In genomic region chr11:72599325-72600117, GRCh38 we compare ENCODE assay signal across 15 cellular contexts.
DNase-seq lines count a peak whose midpoint lies in the region; ATAC-seq, FAIRE-seq and TF ChIP-seq lines count a peak whose summit lies in the region.
"Had no signal": no experiment of that assay in that cellular context is flagged by ENCODE, and none has a peak within 500 bp of the region (broad histone marks: within the 10 kb centered on the region; RNA-seq: fewer than 3 reads in every experiment).

No MANE protein-coding gene starts in this region.

- H3K36me3 ChIP-seq in mammary epithelial cell (ENCODE audit: insufficient read depth, low read length) (no peaks in the 10 kb centered on the region), PC-9 (ENCODE audit: low read depth) (no peaks in the 10 kb centered on the region), endodermal cell (ENCODE audit: control insufficient read depth, insufficient read depth, low read length) (no peaks in the 10 kb centered on the region), MG63 (no peaks in the 10 kb centered on the region)
- H3K36me3 ChIP-seq: right lobe of liver, uterus had no signal

- no peaks in the 10 kb centered on the region for H3K79me2 ChIP-seq in mammary epithelial cell (ENCODE audit: insufficient read depth, low read length)
- no peaks in the 10 kb centered on the region for H3K79me2 ChIP-seq in PC-9 (ENCODE audit: low read depth)

- H2AFZ ChIP-seq in mammary epithelial cell (ENCODE audit: low read depth, low read length) = no peak overlapping the region
- H2AFZ ChIP-seq in PC-9 = no peak overlapping the region

- H4K20me1 ChIP-seq in mammary epithelial cell (ENCODE audit: insufficient read depth, low read length) = no peaks in the 10 kb centered on the region
- no peaks in the 10 kb centered on the region for H4K20me1 ChIP-seq in PC-9 (ENCODE audit: insufficient read depth)

- H3K36me3 Mint-ChIP-seq in MCF 10A (ENCODE audit: insufficient read depth, unreplicated experiment) = no peaks in the 10 kb centered on the region
- H3K36me3 Mint-ChIP-seq in endodermal cell (ENCODE audit: low read depth) = no peaks in the 10 kb centered on the region

- BruUV-seq in MCF 10A (replicated peaks; lab: Mats Ljungman, UMichigan) (no TSS peak), mammary epithelial cell (replicated peaks; lab: Mats Ljungman, UMichigan) (no TSS peak), PC-9 (replicated peaks; lab: Mats Ljungman, UMichigan) (no TSS peak)

- CTCF ChIA-PET in MCF 10A (lab: Yijun Ruan, JAX) (interaction anchor here (0.7 kb wide), 1 partner anchor 10 kb away, joined by 4 read pairs; no protein-coding TSS in a partner anchor), mammary epithelial cell (lab: Charles Lee; ENCODE audit: low non-redundant PET) (no interaction called here), PC-9 (lab: Charles Lee) (interaction anchor here (0.6 to 2.3 kb wide), 5 partner anchors 13 to 578 kb away, joined by 4 to 14 read pairs (median 5); no protein-coding TSS in a partner anchor)

- H3K27me3 ChIP-seq in mammary epithelial cell (ENCODE audit: insufficient read depth, low read length) = no peaks in the 10 kb centered on the region
- no peaks in the 10 kb centered on the region for H3K27me3 ChIP-seq in PC-9 (ENCODE audit: insufficient read depth, low read depth)
- peaks cover 3% of the 10 kb centered on the region for H3K27me3 ChIP-seq in endodermal cell (ENCODE audit: control insufficient read depth, insufficient read depth, low read length, poor library complexity, severe bottlenecking)
- H3K27me3 ChIP-seq in MG63 = no peaks in the 10 kb centered on the region; the same call in 1 of the 2 replicates
- H3K27me3 ChIP-seq: right lobe of liver, uterus had no signal

- H3K4me1 ChIP-seq in mammary epithelial cell (ENCODE audit: insufficient read depth, low read length) (no peaks in the 10 kb centered on the region), PC-9 (replicated peaks; ENCODE audit: insufficient read depth) (no peaks in the 10 kb centered on the region; the same call in 1 of the 2 replicates), endodermal cell (ENCODE audit: control insufficient read depth, insufficient read depth, low read length) (no peaks in the 10 kb centered on the region)
- H3K4me1 ChIP-seq: right lobe of liver, uterus had no signal

- no peak overlapping the region for H3K9ac ChIP-seq in mammary epithelial cell (ENCODE audit: insufficient read depth, low read length)
- H3K9ac ChIP-seq in endodermal cell (ENCODE audit: extremely low read depth, low read length, poor library complexity, severe bottlenecking) = no peak overlapping the region

- H3K4me2 ChIP-seq in mammary epithelial cell (ENCODE audit: insufficient read depth, low read depth, low read length) (no peak overlapping the region), PC-9 (no peak overlapping the region)

- no peaks in the 10 kb centered on the region for H3F3A ChIP-seq in PC-9 (ENCODE audit: insufficient read depth, low read depth)

- POLR2A ChIA-PET in MCF 10A (lab: Yijun Ruan, JAX) (no interaction called here), PC-9 (lab: Charles Lee; ENCODE audit: unreplicated experiment) (no interaction called here)

- H3K9me3 ChIP-seq in mammary epithelial cell (replicated peaks; ENCODE audit: insufficient read depth, low read length) = no peaks in the 10 kb centered on the region
- H3K9me3 ChIP-seq in PC-9 (ENCODE audit: insufficient read depth, low read depth) = no peaks in the 10 kb centered on the region
- H3K9me3 ChIP-seq in endodermal cell (ENCODE audit: control insufficient read depth, low read length) = no peaks in the 10 kb centered on the region
- H3K9me3 ChIP-seq in MG63 = no peaks in the 10 kb centered on the region
- H3K9me3 ChIP-seq: right lobe of liver, uterus had no signal

- TF ChIP-seq CTCF in MCF 10A (IDR thresholded peaks at IDR 0.05; ENCODE audit: unreplicated experiment) = no peak
- no peak for TF ChIP-seq CTCF in mammary epithelial cell (conservative IDR thresholded peaks at IDR 0.05 in 1 of 2, IDR thresholded peaks at IDR 0.05 in 1 of 2; ENCODE audit: extremely low read depth in 1 of 2, insufficient read depth in 1 of 2, low read depth in 1 of 2, low read length in 2 of 2)
- peak; percentile 25; the same call in 1 of the 2 replicates for TF ChIP-seq CTCF in PC-9 (conservative IDR thresholded peaks at IDR 0.05)
- TF ChIP-seq CTCF in endodermal cell (conservative IDR thresholded peaks at IDR 0.05) = peak; percentile 53

- no peak for ATAC-seq in GM18870 (IDR thresholded peaks at IDR 0.05; ENCODE audit: unreplicated experiment)

- dilution Hi-C loops in mammary epithelial cell (cut with HindIII; ENCODE audit: low sequenced_read_pairs) = no loop called here

- H3K4me1 Mint-ChIP-seq in MCF 10A (ENCODE audit: insufficient read depth, unreplicated experiment) = peaks cover 11% of the 10 kb centered on the region
- peaks cover 14% of the 10 kb centered on the region for H3K4me1 Mint-ChIP-seq in endodermal cell
- H3K4me1 Mint-ChIP-seq: activated CD4-positive, alpha-beta T cell treated with anti-CD3 and anti-CD28 coated beads, Interleukin-2, amount 10 ng/mL, durations not matched to agents 7 days and 5 days; nephron had no signal

- in situ Hi-C loops in mammary epithelial cell (cut with MboI; ENCODE audit: low sequenced_read_pairs in 2 of 2) = no loop called here

- H3K9me2 ChIP-seq in PC-9 (ENCODE audit: insufficient read depth) = no peaks in the 10 kb centered on the region

- H3K27me3 Mint-ChIP-seq in MCF 10A (ENCODE audit: insufficient read depth, unreplicated experiment) (peaks cover 46% of the 10 kb centered on the region), endodermal cell (ENCODE audit: insufficient read depth) (peaks cover 7% of the 10 kb centered on the region)

- no peak for FAIRE-seq in urothelium cell line (lab: Jason Lieb, UNC)

- no peak overlapping the region for H3K27ac Mint-ChIP-seq in MCF 10A (ENCODE audit: low read depth, unreplicated experiment)
- no peak overlapping the region for H3K27ac Mint-ChIP-seq in endodermal cell
- H3K27ac Mint-ChIP-seq: activated CD4-positive, alpha-beta T cell treated with anti-CD3 and anti-CD28 coated beads, Interleukin-2, amount 10 ng/mL, durations not matched to agents 7 days and 5 days; nephron had no signal

- no peak overlapping the region for H3K4me3 Mint-ChIP-seq in MCF 10A (ENCODE audit: unreplicated experiment)
- H3K4me3 Mint-ChIP-seq in endodermal cell = no peak overlapping the region
- H3K4me3 Mint-ChIP-seq: activated CD4-positive, alpha-beta T cell treated with anti-CD3 and anti-CD28 coated beads, Interleukin-2, amount 10 ng/mL, durations not matched to agents 7 days and 5 days; nephron had no signal

- intact Hi-C loops in MCF 10A (cut with micrococcal nuclease) (loop anchor here (2.0 kb wide), 1 partner anchor 43 kb away; no protein-coding TSS in a partner anchor), mammary epithelial cell (cut with micrococcal nuclease) (no loop called here), PC-9 (cut with micrococcal nuclease; ENCODE audit: unreplicated experiment) (loop anchor here (1.0 kb wide), 1 partner anchor 44 kb away; no protein-coding TSS in a partner anchor)

- DNase-seq in MCF 10A (ENCODE audit: unreplicated experiment) = peak; percentile 23
- DNase-seq in mammary epithelial cell = no peak
- DNase-seq in PC-9 = no peak
- DNase-seq in endodermal cell = peak; percentile 63
- peak; percentile 29 for DNase-seq in urothelium cell line (ENCODE audit: low spot score)
- DNase-seq in superior temporal gyrus (ENCODE audit: extremely low spot score) = no peak
- no peak for DNase-seq in MG63
- DNase-seq: activated CD4-positive, alpha-beta T cell treated with anti-CD3 and anti-CD28 coated beads, Interleukin-2, amount 10 ng/mL, durations not matched to agents 7 days and 5 days; NCI-H1694; NCI-H748 treated with DMSO at 0.1 percent for 48 hours; stimulated activated CD4-positive, alpha-beta T cell treated with anti-CD3 and anti-CD28 coated beads, Interleukin-2, amount 100 ng/mL, for 48 hours had no signal

- H3K27ac ChIP-seq in mammary epithelial cell (ENCODE audit: insufficient read depth, low read depth, low read length) = no peak overlapping the region
- no peak overlapping the region for H3K27ac ChIP-seq in PC-9
- H3K27ac ChIP-seq in endodermal cell (ENCODE audit: low read depth, low read length) = no peak overlapping the region
- H3K27ac ChIP-seq: right lobe of liver, uterus had no signal

- 87% methylated on average over 11 of the region's 11 CpGs for WGBS in mammary epithelial cell (ENCODE audit: low coverage, missing lambda C conversion rate)
- WGBS in endodermal cell (ENCODE audit: insufficient coverage in 1 of 2, insufficient read length in 1 of 2), 2 experiments = 82 to 86% methylated on average over 8 to 11 of the region's 11 CpGs

- H3K9me3 Mint-ChIP-seq in MCF 10A (ENCODE audit: unreplicated experiment) (no peaks in the 10 kb centered on the region), endodermal cell (no peaks in the 10 kb centered on the region)
- H3K9me3 Mint-ChIP-seq: activated CD4-positive, alpha-beta T cell treated with anti-CD3 and anti-CD28 coated beads, Interleukin-2, amount 10 ng/mL, durations not matched to agents 7 days and 5 days; nephron had no signal

- H3K4me3 ChIP-seq in mammary epithelial cell (replicated peaks in 1 of 3; ENCODE audit: insufficient read depth in 1 of 3, low read depth in 2 of 3, low read length in 3 of 3) = no peak overlapping the region
- H3K4me3 ChIP-seq in PC-9 = no peak overlapping the region
- H3K4me3 ChIP-seq in endodermal cell (ENCODE audit: low read length) = no peak overlapping the region
- H3K4me3 ChIP-seq in MG63 = no peak overlapping the region
- H3K4me3 ChIP-seq: right lobe of liver, uterus had no signal

Comparison
In these comparisons a context has a peak if more than half of its experiments do, and no peak if none do; other contexts are left out.
1. DNase-seq: peak in MCF 10A (single experiment), endodermal cell (single experiment) and urothelium cell line (single experiment); none in mammary epithelial cell (single experiment), PC-9 (0 of 2), superior temporal gyrus (single experiment) and MG63 (single experiment).
2. CTCF ChIP-seq: peak in PC-9 (single experiment) and endodermal cell (single experiment); none in MCF 10A (single experiment) and mammary epithelial cell (0 of 2).